8 cellular contexts compared by ENCODE assay signal in genomic region chr5:151651997-151652645, GRCh38. TPM values are rescaled to one million over a fixed set of nuclear protein-coding genes. Genes with fewer than 3 reads are reported as not detected.
DNase-seq lines count a peak whose midpoint lies in the region; ATAC-seq, FAIRE-seq and TF ChIP-seq lines count a peak whose summit lies in the region.

No MANE protein-coding gene starts in this region.

- H3K36me3 ChIP-seq in SJCRH30 (no peaks in the 10 kb centered on the region), gastroesophageal sphincter (no peaks in the 10 kb centered on the region), parathyroid adenoma (ENCODE audit: control insufficient read depth, insufficient read depth, low read length) (no peaks in the 10 kb centered on the region)

- H3K4me3 ChIP-seq in LNCaP clone FGC (ENCODE audit: low read depth, low read length): no peak overlapping the region
- H3K4me3 ChIP-seq in SJCRH30: no peak overlapping the region
- H3K4me3 ChIP-seq in gastroesophageal sphincter: no peak overlapping the region
- H3K4me3 ChIP-seq in parathyroid adenoma (ENCODE audit: low read depth, low read length): no peak overlapping the region

- TF ChIP-seq CTCF in GM10248 (IDR thresholded peaks at IDR 0.05; ENCODE audit: control extremely low read depth, extremely low read depth, low read depth, missing control alignments): peak; percentile 90
- TF ChIP-seq CTCF in LNCaP clone FGC (IDR thresholded peaks at IDR 0.05; ENCODE audit: control insufficient read depth, extremely low read depth, insufficient read depth): peak; percentile 94
- TF ChIP-seq CTCF in gastroesophageal sphincter (IDR thresholded peaks at IDR 0.05): peak; percentile 60 to 89 (median 80)
- TF ChIP-seq CTCF in parathyroid adenoma (IDR thresholded peaks at IDR 0.05): peak; percentile 93

- peak; percentile 91 for ATAC-seq in gastroesophageal sphincter

- H3K4me1 ChIP-seq in SJCRH30 (no peaks in the 10 kb centered on the region), gastroesophageal sphincter (no peaks in the 10 kb centered on the region), parathyroid adenoma (peaks cover 7% of the 10 kb centered on the region)

- no peak overlapping the region for H3K9ac ChIP-seq in parathyroid adenoma

- DNase-seq in GM10248 (ENCODE audit: extremely low spot score) (peak; percentile 83), H54 (ENCODE audit: insufficient read length, low spot score) (peak; percentile 80), LNCaP clone FGC (ENCODE audit: low read depth) (peak; percentile 43), SJCRH30 (peak; percentile 74 to 91), urothelium cell line (ENCODE audit: low spot score) (peak; percentile 89)
- peak; percentile 54 for DNase-seq in activated effector memory CD4-positive, alpha-beta T cell treated with Interleukin-2 at 50 U/mL for 16 hours

- H3K27me3 ChIP-seq in SJCRH30 (no peaks in the 10 kb centered on the region; the same call in 1 of the 2 replicates), gastroesophageal sphincter (no peaks in the 10 kb centered on the region), parathyroid adenoma (ENCODE audit: control insufficient read depth, insufficient read depth, low read length) (no peaks in the 10 kb centered on the region)

- 0 to 7% methylated on average over 2 to 3 of the region's 6 CpGs for WGBS in gastroesophageal sphincter (ENCODE audit: low coverage in 1 of 2), 2 donors

- no peak overlapping the region for H3K27ac ChIP-seq in SJCRH30
- no peak overlapping the region for H3K27ac ChIP-seq in gastroesophageal sphincter
- H3K27ac ChIP-seq in parathyroid adenoma: no peak overlapping the region

- FAIRE-seq in H54 (lab: Jason Lieb, UNC): peak; percentile 61
- no peak for FAIRE-seq in urothelium cell line (lab: Jason Lieb, UNC)

- TF ChIP-seq EP300 in gastroesophageal sphincter (IDR thresholded peaks at IDR 0.05): no peak

- H3K79me2 ChIP-seq in parathyroid adenoma: no peaks in the 10 kb centered on the region

- no peak for TF ChIP-seq POLR2A in H54 (IDR thresholded peaks at IDR 0.05; ENCODE audit: low read depth, low read length)
- no peak for TF ChIP-seq POLR2A in gastroesophageal sphincter (IDR thresholded peaks at IDR 0.05)

- POLR2A ChIA-PET in GM10248 (lab: Yijun Ruan, JAX): interaction anchor here (0.9 kb wide), 1 partner anchor 205 kb away, joined by 3 read pairs; the partner anchor contains the start of gene SLC36A1

- CTCF ChIA-PET in GM10248 (lab: Yijun Ruan, JAX): interaction anchor here (0.7 to 12.1 kb wide), 99 partner anchors 9 to 698 kb away, joined by 3 to 121 read pairs (median 5); partner anchors contain the start of genes ATOX1, FAT2, G3BP1 and SLC36A1

- no peak overlapping the region for H2AFZ ChIP-seq in parathyroid adenoma

- H3K9me3 ChIP-seq in SJCRH30 (replicated peaks) (no peaks in the 10 kb centered on the region), gastroesophageal sphincter (no peaks in the 10 kb centered on the region), parathyroid adenoma (ENCODE audit: control insufficient read depth, low read length) (no peaks in the 10 kb centered on the region)

- H3K4me2 ChIP-seq in parathyroid adenoma (ENCODE audit: low read length): no peak overlapping the region

RNA-seq across cellular contexts. Expression of gene SPARC, which starts 34.6 kb away (rescaled TPM):
- 1,211 and 1,265 TPM in 2 replicates for total RNA-seq in SJCRH30 (2014; rRNA removed; shearing (Covaris generic))
- total RNA-seq in gastroesophageal sphincter: 100 to 1,000 TPM; 194 to 521 (median 352) TPM
